ENCODE assay signal across 16 cellular contexts in genomic region chr2:238281826-238282480, GRCh38.
"Had no signal": no experiment of that assay in that cellular context is flagged by ENCODE, and none has a peak within 500 bp of the region (broad histone marks: within the 10 kb centered on the region; RNA-seq: fewer than 3 reads in every experiment).

No MANE protein-coding gene starts in this region.

- H3K4me3 ChIP-seq: adrenal gland, cardiac muscle cell, gastroesophageal sphincter, left lung, psoas muscle, thoracic aorta had no signal

- H3K27me3 ChIP-seq: adrenal gland, cardiac muscle cell, gastroesophageal sphincter, left lung had no signal

- FAIRE-seq: endometrium, islet of Langerhans had no signal

- ATAC-seq: gastroesophageal sphincter, left lung, psoas muscle, sciatic nerve had no signal

- H3K36me3 ChIP-seq: cardiac muscle cell had no signal

- H3K9me3 ChIP-seq: adrenal gland, gastroesophageal sphincter, left lung, psoas muscle, thoracic aorta had no signal

- H3K27ac ChIP-seq: adrenal gland, cardiac muscle cell, left lung, psoas muscle, thoracic aorta had no signal

- DNase-seq: activated CD4-positive, alpha-beta T cell treated with anti-CD3 and anti-CD28 coated beads, Interleukin-2, amount 10 ng/mL, durations not matched to agents 7 days and 5 days; activated CD8-positive, alpha-beta memory T cell treated with anti-CD3 and anti-CD28 coated beads for 24 hours; activated naive CD4-positive, alpha-beta T cell treated with anti-CD3 and anti-CD28 coated beads, Interleukin-2, amount 50 U/mL, for 16 hours; adrenal gland; mesendoderm; stimulated activated CD4-positive, alpha-beta T cell treated with anti-CD3 and anti-CD28 coated beads, Interleukin-12 subunit alpha, Interleukin-12 subunit beta, amount 100 ng/mL, for 4 hours; stimulated activated CD4-positive, alpha-beta T cell treated with anti-CD3 and anti-CD28 coated beads, Interleukin-2, amount 100 ng/mL, for 24 hours; SW 1271 had no signal
